ENCODE assay signal across 1 cellular context in genomic region chr9:114156658-114157421, GRCh38.
TF ChIP-seq lines count a peak whose summit lies in the region.

No MANE protein-coding gene starts in this region.

TF ChIP-seq in HepG2, 621 proteins besides CTCF, POLR2A, EP300 and RAD21 (continued from another document and continues in another):
- TF ChIP-seq ZNF800 (CRISPR knock-in tag; IDR thresholded peaks at IDR 0.05): no peak
- TF ChIP-seq CHD4 (IDR thresholded peaks at IDR 0.05; ENCODE audit: borderline replicate concordance, low read length): no peak
- no peak for TF ChIP-seq ZSCAN30 (CRISPR knock-in tag; IDR thresholded peaks at IDR 0.05)
- TF ChIP-seq ZNF740 (CRISPR knock-in tag; IDR thresholded peaks at IDR 0.05): 0 out of 2 replicates have a peak, but pooled peaks have one; percentile 27
- TF ChIP-seq YEATS4 (CRISPR knock-in tag; IDR thresholded peaks at IDR 0.05; ENCODE audit: borderline replicate concordance): no peak
- TF ChIP-seq PHB2 (IDR thresholded peaks at IDR 0.05; ENCODE audit: partially characterized antibody): no peak
- no peak; the same call in 1 of the 2 replicates for TF ChIP-seq GLI4 (CRISPR knock-in tag; IDR thresholded peaks at IDR 0.05; ENCODE audit: borderline replicate concordance)
- TF ChIP-seq MXD4 (CRISPR knock-in tag; IDR thresholded peaks at IDR 0.05): 0 out of 2 replicates have a peak, but pooled peaks have one; percentile 42
- peak; percentile 66 for TF ChIP-seq ZNF292 (CRISPR knock-in tag; IDR thresholded peaks at IDR 0.05; ENCODE audit: borderline replicate concordance, low read depth)
- no peak for TF ChIP-seq FOXA3 (CRISPR knock-in tag; IDR thresholded peaks at IDR 0.05)
- TF ChIP-seq HOXA3 (CRISPR knock-in tag; IDR thresholded peaks at IDR 0.05): no peak
- 0 out of 2 replicates have a peak, but pooled peaks have one; percentile 13 for TF ChIP-seq ZMYM3 (CRISPR knock-in tag; IDR thresholded peaks at IDR 0.05)
- no peak for TF ChIP-seq TFDP2 (CRISPR knock-in tag; IDR thresholded peaks at IDR 0.05)
- 0 out of 2 replicates have a peak, but pooled peaks have one; percentile 14 for TF ChIP-seq TAF1 (CRISPR knock-in tag; IDR thresholded peaks at IDR 0.05)
- TF ChIP-seq MAZ (IDR thresholded peaks at IDR 0.05; ENCODE audit: borderline replicate concordance, low read depth, low read length): no peak
- TF ChIP-seq MAZ (CRISPR knock-in tag; IDR thresholded peaks at IDR 0.05; ENCODE audit: low read depth): peak; percentile 36; the same call in 1 of the 2 replicates
- no peak for TF ChIP-seq JUND (CRISPR knock-in tag; IDR thresholded peaks at IDR 0.05)
- TF ChIP-seq ESRRA (CRISPR knock-in tag; IDR thresholded peaks at IDR 0.05; ENCODE audit: low read depth): no peak
- TF ChIP-seq MTA1 (CRISPR knock-in tag; IDR thresholded peaks at IDR 0.05; ENCODE audit: borderline replicate concordance): peak; percentile 49; the same call in 1 of the 2 replicates
- TF ChIP-seq ZNF276 (CRISPR knock-in tag; IDR thresholded peaks at IDR 0.05; ENCODE audit: low read depth): 0 out of 2 replicates have a peak, but pooled peaks have one; percentile 21
- TF ChIP-seq ZNF749 (CRISPR knock-in tag; IDR thresholded peaks at IDR 0.05; ENCODE audit: borderline replicate concordance): no peak
- TF ChIP-seq ZNF614 (CRISPR knock-in tag; IDR thresholded peaks at IDR 0.05; ENCODE audit: borderline replicate concordance): no peak
- TF ChIP-seq GABPB1 (CRISPR knock-in tag; IDR thresholded peaks at IDR 0.05): peak; percentile 27; the same call in 1 of the 2 replicates
- no peak for TF ChIP-seq ZMYM2 (CRISPR knock-in tag; IDR thresholded peaks at IDR 0.05)
- no peak for TF ChIP-seq CEBPB (IDR thresholded peaks at IDR 0.05; ENCODE audit: borderline replicate concordance, low read depth, low read length)
- no peak for TF ChIP-seq ZBTB40 (IDR thresholded peaks at IDR 0.05)
- TF ChIP-seq ZBTB40 (CRISPR knock-in tag; IDR thresholded peaks at IDR 0.05): 0 out of 2 replicates have a peak, but pooled peaks have one; percentile 10
- TF ChIP-seq MYC (CRISPR knock-in tag; IDR thresholded peaks at IDR 0.05; ENCODE audit: borderline replicate concordance): no peak
- TF ChIP-seq RCOR2 (CRISPR knock-in tag; IDR thresholded peaks at IDR 0.05): no peak
- TF ChIP-seq GMEB2 (CRISPR knock-in tag; IDR thresholded peaks at IDR 0.05; ENCODE audit: low read depth): no peak
- no peak for TF ChIP-seq FIP1L1 (IDR thresholded peaks at IDR 0.05; ENCODE audit: borderline replicate concordance, insufficient read depth, low read depth, low read length)
- no peak for TF ChIP-seq CBX1 (IDR thresholded peaks at IDR 0.05; ENCODE audit: low read depth)
- peak; percentile 89; the same call in 1 of the 2 replicates for TF ChIP-seq ZBTB33 (CRISPR knock-in tag; IDR thresholded peaks at IDR 0.05)
- no peak for TF ChIP-seq FOXC1 (CRISPR knock-in tag; IDR thresholded peaks at IDR 0.05; ENCODE audit: borderline replicate concordance)
- TF ChIP-seq HDAC2 (CRISPR knock-in tag; IDR thresholded peaks at IDR 0.05): peak; percentile 26; the same call in 1 of the 2 replicates
- no peak for TF ChIP-seq NONO (IDR thresholded peaks at IDR 0.05)
- TF ChIP-seq NONO (CRISPR knock-in tag; conservative IDR thresholded peaks at IDR 0.05): no peak
- TF ChIP-seq MYPOP (CRISPR knock-in tag; IDR thresholded peaks at IDR 0.05): no peak
- no peak for TF ChIP-seq ZNF564 (CRISPR knock-in tag; IDR thresholded peaks at IDR 0.05)
- no peak for TF ChIP-seq NR1H2 (CRISPR knock-in tag; IDR thresholded peaks at IDR 0.05; ENCODE audit: borderline replicate concordance, low read depth)
- no peak for TF ChIP-seq ZNF777 (CRISPR knock-in tag; IDR thresholded peaks at IDR 0.05)
- no peak for TF ChIP-seq CERS6 (CRISPR knock-in tag; IDR thresholded peaks at IDR 0.05)
- TF ChIP-seq ZFP1 (CRISPR knock-in tag; IDR thresholded peaks at IDR 0.05): no peak
